ENCODE assay signal across 25 cellular contexts in the genomic region with DNA sequence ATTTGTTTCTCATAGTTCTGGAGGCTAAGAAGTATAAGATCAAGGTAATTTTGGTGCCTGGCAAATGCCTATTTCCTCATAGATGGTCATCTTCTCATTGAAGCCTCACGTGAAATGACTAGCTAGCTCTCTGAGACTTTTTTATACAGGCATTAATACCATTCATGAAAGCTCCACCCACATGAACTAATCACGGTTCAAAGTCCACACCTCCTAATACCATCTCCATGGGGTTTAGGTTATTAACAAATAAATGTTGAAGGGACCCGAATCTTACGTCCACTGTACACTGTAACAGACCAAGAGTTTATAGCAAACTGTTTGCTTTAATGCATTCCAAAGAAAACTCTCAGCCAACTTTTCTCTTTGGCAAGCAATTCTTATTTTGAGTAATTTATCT.
"Had no signal": no experiment of that assay in that cellular context is flagged by ENCODE, and none has a peak within 500 bp of the region (broad histone marks: within the 10 kb centered on the region; RNA-seq: fewer than 3 reads in every experiment).

No MANE protein-coding gene starts in this region.

- H3K36me3 ChIP-seq: heart right ventricle, ovary, prostate gland, sigmoid colon, transverse colon, upper lobe of left lung, vagina had no signal

- DNase-seq: heart right ventricle; islet precursor cell; mesendoderm; naive thymus-derived CD4-positive, alpha-beta T cell; ovary; posterior cingulate gyrus; retina; right cardiac atrium; sigmoid colon; stimulated activated CD4-positive, alpha-beta T cell treated with anti-CD3 and anti-CD28 coated beads, Interleukin-1b, Interleukin-23, amount 100 ng/mL, for 48 hours; stimulated activated CD4-positive, alpha-beta T cell treated with anti-CD3 and anti-CD28 coated beads, Interleukin-2, amount 100 ng/mL, for 48 hours; stimulated activated CD4-positive, alpha-beta T cell treated with anti-CD3 and anti-CD28 coated beads, Interleukin-4, amount 100 ng/mL, for 4 hours; stimulated activated CD8-positive, alpha-beta memory T cell treated with anti-CD3 and anti-CD28 coated beads, Interleukin-4, amount 100 ng/mL, for 48 hours; stimulated activated naive CD4-positive, alpha-beta T cell treated with Interleukin-2 at 50 U/mL for 16 hours; stimulated activated naive CD8-positive, alpha-beta T cell treated with anti-CD3 and anti-CD28 coated beads, Interleukin-15, amount 100 ng/mL, for 72 hours; substantia nigra; transverse colon; upper lobe of left lung had no signal

- H3K27ac ChIP-seq: heart right ventricle, hepatocyte, ovary, prostate gland, sigmoid colon, transverse colon, upper lobe of left lung, vagina had no signal

- H3K9me3 ChIP-seq: ovary, prostate gland, sigmoid colon, transverse colon, upper lobe of left lung, vagina had no signal

- H3K4me1 ChIP-seq: heart right ventricle, prostate gland, transverse colon, upper lobe of left lung, vagina had no signal

- H3K27me3 ChIP-seq: heart right ventricle, hepatocyte, ovary, sigmoid colon, transverse colon, upper lobe of left lung, vagina had no signal

- ATAC-seq: heart right ventricle; naive thymus-derived CD4-positive, alpha-beta T cell; natural killer cell treated with Interleukin-12 subunit alpha and Interleukin-12 subunit beta and Interleukin-15 and Interleukin-18, amount 100 ng/mL, for 72 hours; right cardiac atrium; stimulated activated memory B cell treated with anti-CD40 and anti-IgM and Interleukin-4, amounts not matched to agents 10 μg/mL and 1 μg/mL and 100 μg/mL, for 72 hours; stimulated activated naive CD8-positive, alpha-beta T cell treated with anti-CD3 and anti-CD28 coated beads, Interleukin-15, amount 100 ng/mL, for 72 hours had no signal

- H3K4me3 ChIP-seq: heart right ventricle, hepatocyte, lung, ovary, prostate gland, sigmoid colon, smooth muscle cell, transverse colon, upper lobe of left lung, vagina had no signal
